ENCODE assay signal across 9 cellular contexts in the genomic region with DNA sequence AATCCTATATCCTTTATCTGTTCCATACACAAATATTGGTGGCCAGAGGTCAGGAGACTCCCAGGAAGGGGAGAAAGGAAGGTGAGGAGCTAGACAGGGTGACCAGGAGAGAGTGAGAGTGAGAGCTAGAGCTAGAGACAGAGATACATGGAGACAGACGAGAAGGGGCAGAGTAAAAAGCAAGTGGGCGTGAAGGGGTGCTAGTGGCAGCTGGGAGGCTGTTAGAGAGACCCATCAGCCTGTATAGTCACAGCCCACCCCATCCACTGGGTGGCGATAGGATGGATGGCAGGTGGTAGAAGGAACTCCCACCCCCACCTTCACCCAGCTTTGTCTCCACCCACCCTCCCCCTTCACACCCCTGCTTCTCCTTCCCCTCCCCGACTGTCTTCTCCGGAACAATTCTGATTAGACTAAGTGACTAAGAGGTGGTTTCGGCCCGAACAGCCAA. TPM values are rescaled to one million over a fixed set of nuclear protein-coding genes. Genes with fewer than 3 reads are reported as not detected.
DNase-seq lines count a peak whose midpoint lies in the region; ATAC-seq and TF ChIP-seq lines count a peak whose summit lies in the region.
"Had no signal": no experiment of that assay in that cellular context is flagged by ENCODE, and none has a peak within 500 bp of the region (broad histone marks: within the 10 kb centered on the region; RNA-seq: fewer than 3 reads in every experiment).

No MANE protein-coding gene starts in this region.

- H3K4me1 ChIP-seq in duodenal mucosa (ENCODE audit: control insufficient read depth in 1 of 2, insufficient read depth in 2 of 2, low read length in 2 of 2) = peaks cover 72 to 80% of the 10 kb centered on the region in 2 donors
- peaks cover 0 to 13% (median 8%) of the 10 kb centered on the region in 4 donors for H3K4me1 ChIP-seq in sigmoid colon

- H3K27me3 ChIP-seq in duodenal mucosa (ENCODE audit: control insufficient read depth in 1 of 2, insufficient read depth in 2 of 2, low read length in 2 of 2) = no peaks in the 10 kb centered on the region
- peaks cover 0 to 21% (median 0%) of the 10 kb centered on the region in 3 donors for H3K27me3 ChIP-seq in sigmoid colon
- H3K27me3 ChIP-seq: thyroid gland had no signal

- 25 to 29% methylated on average over 7 of the region's 7 CpGs for WGBS in sigmoid colon, 2 donors

- ATAC-seq in GM21825 (IDR thresholded peaks at IDR 0.05; ENCODE audit: unreplicated experiment) = no peak
- ATAC-seq in GM18870 (IDR thresholded peaks at IDR 0.05; ENCODE audit: unreplicated experiment) = no peak
- ATAC-seq in GM19023 (IDR thresholded peaks at IDR 0.05; ENCODE audit: unreplicated experiment) = no peak

- TF ChIP-seq EP300 in sigmoid colon (IDR thresholded peaks at IDR 0.05) = no peak

- TF ChIP-seq CTCF in sigmoid colon (IDR thresholded peaks at IDR 0.05) = no peak

- peak; percentile 23 for DNase-seq in stimulated activated CD4-positive, alpha-beta T cell treated with anti-CD3 and anti-CD28 coated beads, Interleukin-2, amount 100 ng/mL, for 4 hours (ENCODE audit: low read depth)
- DNase-seq in stimulated activated CD4-positive, alpha-beta T cell treated with anti-CD3 and anti-CD28 coated beads, Interleukin-2, amount 100 ng/mL, for 48 hours = no peak
- DNase-seq in NCI-H82 (lab: John Stamatoyannopoulos, UW) (peak; percentile 90), sigmoid colon (no peak)
- DNase-seq: thyroid gland had no signal

- intact Hi-C loops in sigmoid colon (cut with DNase I) = no loop called here

- peak overlapping the region; percentile 22 to 30 for H3K9ac ChIP-seq in duodenal mucosa (ENCODE audit: low read depth in 1 of 2, low read length in 2 of 2)

- H3K36me3 ChIP-seq in duodenal mucosa (ENCODE audit: control insufficient read depth in 1 of 2, insufficient read depth in 2 of 2, low read length in 2 of 2) = no peaks in the 10 kb centered on the region
- no peaks in the 10 kb centered on the region for H3K36me3 ChIP-seq in sigmoid colon
- H3K36me3 ChIP-seq: thyroid gland had no signal

- H3K4me3 ChIP-seq in duodenal mucosa (ENCODE audit: low read depth in 1 of 2, low read length in 2 of 2) = peak overlapping the region in 1 of 2 donors; percentile 31
- H3K4me3 ChIP-seq in sigmoid colon = no peak overlapping the region
- H3K4me3 ChIP-seq: thyroid gland had no signal

- no peaks in the 10 kb centered on the region for H3K9me3 ChIP-seq in duodenal mucosa (ENCODE audit: control insufficient read depth in 1 of 2, low read length in 2 of 2)
- H3K9me3 ChIP-seq in sigmoid colon = no peaks in the 10 kb centered on the region
- H3K9me3 ChIP-seq: thyroid gland had no signal

- H3K27ac ChIP-seq in duodenal mucosa (ENCODE audit: low read depth, low read length) = no peak overlapping the region
- no peak overlapping the region for H3K27ac ChIP-seq in sigmoid colon
- H3K27ac ChIP-seq: thyroid gland had no signal

- no peak for TF ChIP-seq POLR2A in sigmoid colon (IDR thresholded peaks at IDR 0.05)

RNA-seq across cellular contexts. Expression of gene PCDH1, which starts 32.8 kb away (rescaled TPM):
- total RNA-seq in sigmoid colon = 10 to 100 TPM in 3 of 4 donors, 1 to 10 TPM in 1; 8.6 to 19.4 (median 13.4) TPM
- polyA plus RNA-seq in sigmoid colon = 10 to 100 TPM in 2 of 3 donors, 1 to 10 TPM in 1; 9.0 to 47.2 (median 11.8) TPM

Comparison
In these comparisons a context has a peak if more than half of its experiments do, and no peak if none do; other contexts are left out.
1. DNase-seq: peak in stimulated activated CD4-positive, alpha-beta T cell treated with anti-CD3 and anti-CD28 coated beads, Interleukin-2, amount 100 ng/mL, for 4 hours (single experiment) and NCI-H82 (single experiment); none in stimulated activated CD4-positive, alpha-beta T cell treated with anti-CD3 and anti-CD28 coated beads, Interleukin-2, amount 100 ng/mL, for 48 hours (0 of 2) and sigmoid colon (single experiment).